In genomic region chr17:78281249-78281865, GRCh38 we compare ENCODE assay signal across 2 cellular contexts.
A peak's percentile ranks its signal among the peaks of the same experiment; 100 is the strongest.
TF ChIP-seq lines count a peak whose summit lies in the region.

No MANE protein-coding gene starts in this region.

TF ChIP-seq in K562, 482 proteins besides CTCF, POLR2A, EP300 and RAD21 (continues in another document):
- TF ChIP-seq ETS1 (conservative IDR thresholded peaks at IDR 0.05; ENCODE audit: control insufficient read depth, low read depth, low read length), result no peak
- TF ChIP-seq PML (IDR thresholded peaks at IDR 0.05; ENCODE audit: low read length), result no peak
- TF ChIP-seq MGA (IDR thresholded peaks at IDR 0.05), result 0 out of 2 replicates have a peak, but pooled peaks have one; percentile 25

TF ChIP-seq in HepG2, 621 proteins besides CTCF, POLR2A, EP300 and RAD21:
- TF ChIP-seq ZFP91 (CRISPR knock-in tag; IDR thresholded peaks at IDR 0.05; ENCODE audit: borderline replicate concordance) (peak; percentile 37; the same call in 1 of the 2 replicates), HNRNPLL (IDR thresholded peaks at IDR 0.05; ENCODE audit: low read depth, low read length, poor library complexity, severe bottlenecking) (peak; percentile 24), ZNF501 (CRISPR knock-in tag; IDR thresholded peaks at IDR 0.05) (no peak), ZNF18 (CRISPR knock-in tag; IDR thresholded peaks at IDR 0.05; ENCODE audit: insufficient replicate concordance) (peak; percentile 1), ZNF768 (CRISPR knock-in tag; IDR thresholded peaks at IDR 0.05) (0 out of 2 replicates have a peak, but pooled peaks have one; percentile 20), DRAP1 (CRISPR knock-in tag; IDR thresholded peaks at IDR 0.05) (no peak)
